In the genomic region with DNA sequence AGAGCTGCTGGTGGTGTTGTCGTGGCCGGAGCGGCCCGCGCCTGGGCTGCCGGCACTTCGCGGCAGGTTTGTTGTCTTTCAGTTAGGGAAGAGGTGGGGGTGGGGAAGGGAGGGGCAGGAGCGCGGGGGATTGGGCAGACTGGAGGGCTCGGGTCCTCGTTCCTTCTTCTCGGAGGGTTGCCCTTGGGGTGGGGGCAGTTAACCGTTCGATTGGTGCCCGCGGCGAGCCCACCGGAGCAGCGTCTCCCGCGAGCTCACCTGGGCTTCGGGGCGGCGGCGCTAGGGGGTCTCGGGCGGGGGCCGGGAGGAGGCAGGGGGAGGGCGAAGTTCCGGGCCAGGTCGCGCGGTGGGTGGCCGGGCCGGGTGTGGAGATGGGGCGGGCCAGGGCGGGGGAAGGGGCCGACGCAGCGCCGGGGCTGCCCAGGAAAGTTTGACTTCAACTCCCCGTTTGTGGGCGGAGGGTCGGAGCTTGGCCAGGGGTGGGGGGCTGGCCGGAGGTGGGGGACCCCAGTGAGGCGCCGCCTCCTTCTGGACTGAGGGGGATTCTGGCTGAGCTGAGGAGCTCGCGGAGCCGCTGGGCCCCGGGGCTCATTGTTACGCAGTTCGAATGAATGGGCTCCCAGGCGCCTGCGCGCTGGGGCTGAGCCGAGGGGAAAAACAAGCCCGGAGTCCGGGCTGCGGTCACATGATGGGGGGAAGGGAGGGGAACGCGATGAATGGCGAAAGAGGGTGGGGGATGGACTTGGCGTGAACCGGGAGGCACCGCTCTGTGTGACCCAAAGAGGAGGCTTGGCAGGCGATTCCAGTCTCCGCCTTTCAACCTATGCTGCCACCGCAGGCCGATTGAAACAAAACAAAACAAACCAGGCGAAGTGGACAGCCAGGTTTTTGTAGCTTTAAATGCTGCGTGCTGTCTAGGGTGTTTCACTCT, we compare ENCODE assay signal across 8 cellular contexts. TPM values are rescaled to one million over a fixed set of nuclear protein-coding genes. Genes with fewer than 3 reads are reported as not detected.
A peak's percentile ranks its signal among the peaks of the same experiment; 100 is the strongest.
DNase-seq lines count a peak whose midpoint lies in the region; ATAC-seq lines count a peak whose summit lies in the region.

No MANE protein-coding gene starts in this region.

- DNase-seq in A172 (ENCODE audit: low spot score), result peak; percentile 94
- DNase-seq in NCI-H446 (lab: John Stamatoyannopoulos, UW), result peak; percentile 85 to 92
- peak; percentile 73 for DNase-seq in activated CD4-positive, CD25-positive, alpha-beta regulatory T cell treated with anti-CD3 and anti-CD28 coated beads, Interleukin-2, amount 50 U/mL, for 16 hours (ENCODE audit: low read depth, low spot score)
- peak; percentile 77 for DNase-seq in central memory CD4-positive, alpha-beta T cell
- DNase-seq in inferior parietal cortex (ENCODE audit: extremely low spot score), result peak; percentile 96
- peak; percentile 88 for DNase-seq in smooth muscle cell of the brain vasculature (ENCODE audit: low read depth, low spot score)

- ATAC-seq in GM18867 (IDR thresholded peaks at IDR 0.05; ENCODE audit: unreplicated experiment) (peak; percentile 27), HG03280 (IDR thresholded peaks at IDR 0.05; ENCODE audit: unreplicated experiment) (peak; percentile 22)

RNA-seq across cellular contexts. Expression of gene HBP1, which starts 0.6 kb away (rescaled TPM):
- 52.7 and 66.1 TPM in 2 replicates for total RNA-seq in A172 (2014; rRNA removed; shearing (Covaris generic))

Comparison
In these comparisons a context has a peak if more than half of its experiments do, and no peak if none do; other contexts are left out.
1. Peak in every context shown above with its lines: DNase-seq and ATAC-seq.